In the genomic region with DNA sequence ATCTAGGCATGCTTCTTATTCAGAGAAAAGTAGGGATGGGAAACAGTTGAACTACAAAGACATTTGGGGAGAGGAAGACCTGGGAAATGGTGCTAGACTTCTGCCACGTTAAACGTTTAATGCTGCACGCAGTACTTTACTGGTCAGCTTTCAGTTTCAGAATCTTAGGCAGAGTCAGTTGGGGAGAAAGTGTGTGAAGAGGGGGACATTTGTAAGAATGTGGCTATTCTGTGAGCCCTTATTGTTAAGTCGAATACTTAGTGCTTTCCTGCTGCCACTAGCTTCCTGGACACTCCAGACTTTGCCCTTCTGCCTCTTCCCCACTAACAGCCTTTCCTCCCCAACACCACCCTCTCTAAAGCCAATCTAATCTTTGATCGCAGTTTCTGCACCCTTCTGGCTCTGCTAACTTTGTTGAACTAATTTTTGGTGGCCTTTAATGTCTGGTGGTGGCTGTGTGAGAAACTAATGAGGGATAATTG, we compare ENCODE assay signal across 10 cellular contexts. TPM values are rescaled to one million over a fixed set of nuclear protein-coding genes. Genes with fewer than 3 reads are reported as not detected.
DNase-seq lines count a peak whose midpoint lies in the region; ATAC-seq, FAIRE-seq and TF ChIP-seq lines count a peak whose summit lies in the region.
"Had no signal": no experiment of that assay in that cellular context is flagged by ENCODE, and none has a peak within 500 bp of the region (broad histone marks: within the 10 kb centered on the region; RNA-seq: fewer than 3 reads in every experiment).

No MANE protein-coding gene starts in this region.

- ATAC-seq in GM19023 (IDR thresholded peaks at IDR 0.05; ENCODE audit: unreplicated experiment) (peak; percentile 71), HG02678 (IDR thresholded peaks at IDR 0.05; ENCODE audit: unreplicated experiment) (peak; percentile 89), gastrocnemius medialis (no peak)
- ATAC-seq: HCT116; stimulated activated naive B cell treated with anti-CD40 and anti-IgM and Interleukin-4, amounts not matched to agents 10 μg/mL and 1 μg/mL and 100 μg/mL, for 72 hours had no signal

- no peak for TF ChIP-seq CTCF in gastrocnemius medialis (IDR thresholded peaks at IDR 0.05 in 4 of 5, conservative IDR thresholded peaks at IDR 0.05 in 1 of 5)

- H3K9me3 ChIP-seq in duodenal mucosa (ENCODE audit: control insufficient read depth in 1 of 2, low read length in 2 of 2), result no peaks in the 10 kb centered on the region
- no peaks in the 10 kb centered on the region for H3K9me3 ChIP-seq in gastrocnemius medialis
- no peaks in the 10 kb centered on the region for H3K9me3 ChIP-seq in SJCRH30 (replicated peaks)

- H3K27ac ChIP-seq in duodenal mucosa (ENCODE audit: low read depth, low read length), result peak overlapping the region; percentile 58
- H3K27ac ChIP-seq in gastrocnemius medialis, result peak overlapping the region; percentile 97 to 99 (median 98)
- H3K27ac ChIP-seq in SJCRH30, result no peak overlapping the region

- no peak for TF ChIP-seq POLR2A in gastrocnemius medialis (IDR thresholded peaks at IDR 0.05)

- peak overlapping the region; percentile 36 to 41 for H3K9ac ChIP-seq in duodenal mucosa (ENCODE audit: low read depth in 1 of 2, low read length in 2 of 2)

- intact Hi-C loops in gastrocnemius medialis (cut with DNase I; ENCODE audit: low total_unique reads), result no loop called here

- no peaks in the 10 kb centered on the region for H3K36me3 ChIP-seq in duodenal mucosa (ENCODE audit: control insufficient read depth in 1 of 2, insufficient read depth in 2 of 2, low read length in 2 of 2)
- no peaks in the 10 kb centered on the region for H3K36me3 ChIP-seq in gastrocnemius medialis
- H3K36me3 ChIP-seq in SJCRH30, result no peaks in the 10 kb centered on the region

- H3K4me1 ChIP-seq in duodenal mucosa (ENCODE audit: control insufficient read depth in 1 of 2, insufficient read depth in 2 of 2, low read length in 2 of 2) (peaks cover 56 to 59% of the 10 kb centered on the region in 2 donors), gastrocnemius medialis (peaks cover 84 to 90% of the 10 kb centered on the region in 2 donors), SJCRH30 (no peaks in the 10 kb centered on the region)

- H3K27me3 ChIP-seq in duodenal mucosa (ENCODE audit: control insufficient read depth in 1 of 2, insufficient read depth in 2 of 2, low read length in 2 of 2), result no peaks in the 10 kb centered on the region
- H3K27me3 ChIP-seq in gastrocnemius medialis, result no peaks in the 10 kb centered on the region
- no peaks in the 10 kb centered on the region for H3K27me3 ChIP-seq in SJCRH30

- DNase-seq in gastrocnemius medialis (no peak), SJCRH30 (no peak), DMS153 (lab: John Stamatoyannopoulos, UW) (no peak), urothelium cell line (ENCODE audit: low spot score) (no peak)
- DNase-seq: GF-D8; stimulated activated naive B cell treated with anti-CD40 and anti-IgM and Interleukin-4, amounts not matched to agents 10 μg/mL and 1 μg/mL and 100 μg/mL, for 72 hours had no signal

- FAIRE-seq in urothelium cell line (lab: Jason Lieb, UNC), result no peak

- in situ Hi-C loops in gastrocnemius medialis (cut with MboI; ENCODE audit: low sequenced_read_pairs in 4 of 4), result no loop called here

- H3K4me3 ChIP-seq in duodenal mucosa (ENCODE audit: low read depth in 1 of 2, low read length in 2 of 2) (peak overlapping the region; percentile 41 to 63), gastrocnemius medialis (peak overlapping the region in 2 of 4 donors; percentile 7 to 12), SJCRH30 (no peak overlapping the region)

RNA-seq across cellular contexts. Expression of gene CYSTM1, which starts 6.1 kb away (rescaled TPM):
- total RNA-seq in gastrocnemius medialis, result 100 to 1,000 TPM; 304 to 593 (median 336) TPM
- 9.4 and 10.5 TPM in 2 replicates for total RNA-seq in SJCRH30 (2014; rRNA removed; shearing (Covaris generic))

RNA-seq across cellular contexts. Expression of gene IGIP, which starts 55.3 kb away (rescaled TPM):
- 10 to 100 TPM in 1 of 4 donors, 1 to 10 TPM in 3; 6.7 to 13.1 (median 8.2) TPM for total RNA-seq in gastrocnemius medialis
- total RNA-seq in SJCRH30 (2014; rRNA removed; shearing (Covaris generic)), result 1.5 and 1.6 TPM in 2 replicates

Comparison
In these comparisons a context has a peak if more than half of its experiments do, and no peak if none do; other contexts are left out.
1. ATAC-seq: peak in GM19023 (single experiment) and HG02678 (single experiment); none in gastrocnemius medialis (0 of 2).
2. RNA of gene CYSTM1, which starts 6.1 kb away (total RNA-seq): 304 to 593 TPM in gastrocnemius medialis; 9.4 to 10.5 TPM in SJCRH30; every median in the first group is over 10 times any median in the second.